17 cellular contexts compared by ENCODE assay signal in the genomic region with DNA sequence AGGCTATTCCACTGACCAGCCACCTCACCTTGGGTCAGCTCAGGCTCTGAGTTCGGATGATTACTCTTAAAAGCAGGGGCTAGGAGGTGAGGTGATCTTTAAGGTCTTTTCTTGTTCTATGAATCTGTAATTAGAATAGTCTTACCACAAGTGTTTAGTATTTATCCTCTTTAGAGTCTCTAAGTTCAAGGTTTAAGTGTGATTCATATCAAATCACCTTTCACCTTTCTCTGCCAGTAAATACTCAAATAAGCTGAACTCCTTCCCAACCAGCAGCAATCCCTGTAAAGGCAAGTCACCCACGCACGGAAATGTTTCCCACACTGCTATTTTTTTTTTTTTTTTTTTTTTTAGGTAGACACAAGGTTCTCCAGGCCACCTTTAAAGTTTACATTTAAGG.
"Had no signal": no experiment of that assay in that cellular context is flagged by ENCODE, and none has a peak within 500 bp of the region (broad histone marks: within the 10 kb centered on the region; RNA-seq: fewer than 3 reads in every experiment).

No MANE protein-coding gene starts in this region.

- DNase-seq: KBM-7, MV-4-11, NCI-H1048, NCI-H1105 treated with DMSO at 0.1 percent for 48 hours, NCI-H1417 treated with DMSO at 0.1 percent for 48 hours, NCI-H146, NCI-H1694 treated with DMSO at 0.1 percent for 48 hours, NCI-H1930, NCI-H2081, NCI-H2107, NCI-H2227 treated with DMSO at 0.1 percent for 48 hours, NCI-H524 treated with DMSO at 0.1 percent for 48 hours, NCI-H69, NCI-H774, Right ventricle myocardium superior, RPMI8226, SIG-M5 had no signal
